In genomic region chrX:115582035-115582870, GRCh38 we compare ENCODE assay signal across 12 cellular contexts. TPM values are rescaled to one million over a fixed set of nuclear protein-coding genes. Genes with fewer than 3 reads are reported as not detected.
DNase-seq lines count a peak whose midpoint lies in the region; ATAC-seq, FAIRE-seq and TF ChIP-seq lines count a peak whose summit lies in the region.
"Had no signal": no experiment of that assay in that cellular context is flagged by ENCODE, and none has a peak within 500 bp of the region (broad histone marks: within the 10 kb centered on the region; RNA-seq: fewer than 3 reads in every experiment).

No MANE protein-coding gene starts in this region.

- peaks cover 86% of the 10 kb centered on the region for H3K79me2 ChIP-seq in mammary epithelial cell (ENCODE audit: insufficient read depth, low read length)
- no peaks in the 10 kb centered on the region for H3K79me2 ChIP-seq in OCI-LY7 (ENCODE audit: insufficient read depth, low read depth, low read length)

- CTCF ChIA-PET in mammary epithelial cell (lab: Charles Lee; ENCODE audit: low non-redundant PET), result interaction anchor here (0.6 kb wide), 2 partner anchors 11 kb away, joined by 3 read pairs; no protein-coding TSS in a partner anchor
- CTCF ChIA-PET in OCI-LY7 (lab: Charles Lee; ENCODE audit: unreplicated experiment), result no interaction called here

- in situ Hi-C loops in mammary epithelial cell (cut with MboI; ENCODE audit: low sequenced_read_pairs in 2 of 2), result no loop called here

- ATAC-seq in GM21528 (IDR thresholded peaks at IDR 0.05; ENCODE audit: low FRiP score, unreplicated experiment) (no peak), GM18502 (IDR thresholded peaks at IDR 0.05; ENCODE audit: poor library complexity, unreplicated experiment) (no peak)

- peak overlapping the region; percentile 53 for H3K9ac ChIP-seq in mammary epithelial cell (ENCODE audit: insufficient read depth, low read length)

- WGBS in mammary epithelial cell (ENCODE audit: low coverage, missing lambda C conversion rate), result 17% methylated on average over 11 of the region's 11 CpGs
- WGBS in stomach, 5 donors, result 42 to 68% (median 62%) methylated on average over 11 of the region's 11 CpGs

- no peaks in the 10 kb centered on the region for H3K27me3 ChIP-seq in mammary epithelial cell (ENCODE audit: insufficient read depth, low read length)
- H3K27me3 ChIP-seq in layer of hippocampus (ENCODE audit: control insufficient read depth, insufficient read depth, low read length), result no peaks in the 10 kb centered on the region
- H3K27me3 ChIP-seq in stomach, result peaks cover 0 to 7% (median 0%) of the 10 kb centered on the region in 3 donors

- TF ChIP-seq EP300 in stomach (IDR thresholded peaks at IDR 0.05), result no peak

- FAIRE-seq in H54 (lab: Jason Lieb, UNC), result peak; percentile 33
- FAIRE-seq: G401.6 had no signal

- no peaks in the 10 kb centered on the region for H3K9me2 ChIP-seq in OCI-LY7 (ENCODE audit: insufficient read depth, low read length)

- H4K20me1 ChIP-seq in mammary epithelial cell (ENCODE audit: insufficient read depth, low read length), result no peaks in the 10 kb centered on the region
- H4K20me1 ChIP-seq in OCI-LY7 (ENCODE audit: insufficient read depth, low read length), result no peaks in the 10 kb centered on the region

- BruUV-seq in mammary epithelial cell (replicated peaks; lab: Mats Ljungman, UMichigan) (no TSS peak), OCI-LY7 (replicated peaks; lab: Mats Ljungman, UMichigan) (no TSS peak)

- peak overlapping the region; percentile 27 for H2AFZ ChIP-seq in mammary epithelial cell (ENCODE audit: low read depth, low read length)
- no peak overlapping the region for H2AFZ ChIP-seq in OCI-LY7 (ENCODE audit: low read length)

- intact Hi-C loops in mammary epithelial cell (cut with micrococcal nuclease) (no loop called here), stomach (cut with DNase I; ENCODE audit: low total_unique reads) (no loop called here), OCI-LY7 (cut with micrococcal nuclease; ENCODE audit: unreplicated experiment) (no loop called here)

- peaks cover 16% of the 10 kb centered on the region for H3K4me1 ChIP-seq in mammary epithelial cell (ENCODE audit: insufficient read depth, low read length)
- H3K4me1 ChIP-seq in stomach, result peaks cover 0 to 25% (median 12%) of the 10 kb centered on the region in 4 donors
- no peaks in the 10 kb centered on the region for H3K4me1 ChIP-seq in OCI-LY7 (ENCODE audit: insufficient read depth, low read length, poor library complexity, severe bottlenecking)

- H3K4me2 ChIP-seq in mammary epithelial cell (ENCODE audit: insufficient read depth, low read depth, low read length), result peak overlapping the region; percentile 67
- H3K4me2 ChIP-seq in OCI-LY7 (ENCODE audit: low read length), result no peak overlapping the region

- H3K36me3 ChIP-seq in mammary epithelial cell (ENCODE audit: insufficient read depth, low read length), result no peaks in the 10 kb centered on the region
- no peaks in the 10 kb centered on the region for H3K36me3 ChIP-seq in stomach
- H3K36me3 ChIP-seq in OCI-LY7 (ENCODE audit: insufficient read depth, low read length), result no peaks in the 10 kb centered on the region

- POLR2A ChIA-PET in OCI-LY7 (lab: Charles Lee), result no interaction called here

- dilution Hi-C loops in mammary epithelial cell (cut with HindIII; ENCODE audit: low sequenced_read_pairs), result no loop called here

- no peak for TF ChIP-seq POLR2A in H54 (IDR thresholded peaks at IDR 0.05; ENCODE audit: low read depth, low read length)
- no peak for TF ChIP-seq POLR2A in stomach (IDR thresholded peaks at IDR 0.05)

- H3K4me3 ChIP-seq in mammary epithelial cell (replicated peaks in 1 of 3; ENCODE audit: insufficient read depth in 1 of 3, low read depth in 2 of 3, low read length in 3 of 3) (peak overlapping the region in 1 of 3 experiments; percentile 18), stomach (no peak overlapping the region), OCI-LY7 (ENCODE audit: low read depth, low read length, poor library complexity, severe bottlenecking) (no peak overlapping the region)

- no peak for DNase-seq in H54 (ENCODE audit: insufficient read length, low spot score)
- DNase-seq in mammary epithelial cell, result peak; percentile 46
- DNase-seq in stomach, result no peak
- DNase-seq in OCI-LY7 (ENCODE audit: low spot score), result no peak
- DNase-seq in NCI-H345 treated with DMSO at 0.1 percent for 48 hours (lab: John Stamatoyannopoulos, UW; ENCODE audit: unreplicated experiment), result no peak
- DNase-seq: activated naive CD8-positive, alpha-beta T cell treated with anti-CD3 and anti-CD28 coated beads, Interleukin-2, amount 10 ng/mL, durations not matched to agents 7 days and 5 days; NCI-H1436 treated with DMSO at 0.1 percent for 48 hours; T-helper 2 cell had no signal

- H3K27ac ChIP-seq in mammary epithelial cell (ENCODE audit: insufficient read depth, low read depth, low read length), result peak overlapping the region; percentile 79
- H3K27ac ChIP-seq in layer of hippocampus (ENCODE audit: low read depth, low read length), result peak overlapping the region; percentile 57
- H3K27ac ChIP-seq in stomach, result peak overlapping the region in 4 of 5 donors; percentile 20 to 57 (median 41)
- H3K27ac ChIP-seq in OCI-LY7 (ENCODE audit: low read depth, low read length, poor library complexity, severe bottlenecking), result no peak overlapping the region

- TF ChIP-seq CTCF in mammary epithelial cell (conservative IDR thresholded peaks at IDR 0.05 in 1 of 2, IDR thresholded peaks at IDR 0.05 in 1 of 2; ENCODE audit: extremely low read depth in 1 of 2, insufficient read depth in 1 of 2, low read depth in 1 of 2, low read length in 2 of 2) (no peak), stomach (IDR thresholded peaks at IDR 0.05) (no peak), OCI-LY7 (conservative IDR thresholded peaks at IDR 0.05; ENCODE audit: low read length) (no peak)

- H3K9me3 ChIP-seq in mammary epithelial cell (replicated peaks; ENCODE audit: insufficient read depth, low read length) (no peaks in the 10 kb centered on the region), stomach (no peaks in the 10 kb centered on the region), OCI-LY7 (ENCODE audit: low read length) (no peaks in the 10 kb centered on the region)

RNA-seq across cellular contexts. Expression of gene PLS3, which starts 21.3 kb away (rescaled TPM):
- total RNA-seq in mammary epithelial cell (100 to 1,000 TPM; 253 to 393 TPM), stomach (100 to 1,000 TPM in 1 of 5 donors, 10 to 100 TPM in 3, 1 to 10 TPM in 1; 7.5 to 129 (median 59.6) TPM), OCI-LY7 (2022) (not detected in 2 replicates)
- polyA plus RNA-seq in mammary epithelial cell (172 TPM), stomach (10 to 100 TPM; 21.5 to 36.0 (median 25.1) TPM)
- 416 TPM for polyA minus RNA-seq in mammary epithelial cell
- total RNA-seq in OCI-LY7 (2014; rRNA removed; shearing (Covaris generic)), result not detected in 2 replicates

Comparison
In these comparisons a context has a peak if more than half of its experiments do, and no peak if none do; other contexts are left out.
1. RNA of gene PLS3, which starts 21.3 kb away (total RNA-seq): 253 to 393 TPM in mammary epithelial cell and 7.5 to 129 TPM in stomach; not detected in OCI-LY7; every median in the first group is over 4 times any median in the second.